1 cellular context compared by ENCODE assay signal in genomic region chr20:45340236-45340847, GRCh38.
TF ChIP-seq lines count a peak whose summit lies in the region.

No MANE protein-coding gene starts in this region.

TF ChIP-seq in HepG2, 621 proteins besides CTCF, POLR2A, EP300 and RAD21 (continued from another document and continues in another):
- no peak for TF ChIP-seq HINFP (CRISPR knock-in tag; IDR thresholded peaks at IDR 0.05; ENCODE audit: low read depth)
- no peak for TF ChIP-seq MYNN (CRISPR knock-in tag; IDR thresholded peaks at IDR 0.05; ENCODE audit: low read depth)
- no peak for TF ChIP-seq TEAD3 (CRISPR knock-in tag; optimal IDR thresholded peaks at IDR 0.05; ENCODE audit: borderline replicate concordance)
- TF ChIP-seq MIER3 (CRISPR knock-in tag; IDR thresholded peaks at IDR 0.05; ENCODE audit: borderline replicate concordance) = peak; percentile 82; the same call in 1 of the 2 replicates
- no peak for TF ChIP-seq MAZ (IDR thresholded peaks at IDR 0.05; ENCODE audit: borderline replicate concordance, low read depth, low read length)
- TF ChIP-seq MAZ (CRISPR knock-in tag; IDR thresholded peaks at IDR 0.05; ENCODE audit: low read depth) = no peak; the same call in 1 of the 2 replicates
- no peak for TF ChIP-seq ETS1 (CRISPR knock-in tag; IDR thresholded peaks at IDR 0.05)
- TF ChIP-seq, protein P1, sequence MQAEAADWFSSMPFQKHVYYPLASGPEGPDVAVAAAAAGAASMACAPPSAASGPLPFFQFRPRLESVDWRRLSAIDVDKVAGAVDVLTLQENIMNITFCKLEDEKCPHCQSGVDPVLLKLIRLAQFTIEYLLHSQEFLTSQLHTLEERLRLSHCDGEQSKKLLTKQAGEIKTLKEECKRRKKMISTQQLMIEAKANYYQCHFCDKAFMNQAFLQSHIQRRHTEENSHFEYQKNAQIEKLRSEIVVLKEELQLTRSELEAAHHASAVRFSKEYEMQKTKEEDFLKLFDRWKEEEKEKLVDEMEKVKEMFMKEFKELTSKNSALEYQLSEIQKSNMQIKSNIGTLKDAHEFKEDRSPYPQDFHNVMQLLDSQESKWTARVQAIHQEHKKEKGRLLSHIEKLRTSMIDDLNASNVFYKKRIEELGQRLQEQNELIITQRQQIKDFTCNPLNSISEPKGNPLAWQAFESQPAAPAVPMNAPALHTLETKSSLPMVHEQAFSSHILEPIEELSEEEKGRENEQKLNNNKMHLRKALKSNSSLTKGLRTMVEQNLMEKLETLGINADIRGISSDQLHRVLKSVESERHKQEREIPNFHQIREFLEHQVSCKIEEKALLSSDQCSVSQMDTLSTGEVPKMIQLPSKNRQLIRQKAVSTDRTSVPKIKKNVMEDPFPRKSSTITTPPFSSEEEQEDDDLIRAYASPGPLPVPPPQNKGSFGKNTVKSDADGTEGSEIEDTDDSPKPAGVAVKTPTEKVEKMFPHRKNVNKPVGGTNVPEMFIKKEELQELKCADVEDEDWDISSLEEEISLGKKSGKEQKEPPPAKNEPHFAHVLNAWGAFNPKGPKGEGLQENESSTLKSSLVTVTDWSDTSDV (CRISPR knock-in tag; IDR thresholded peaks at IDR 0.05) = no peak
- peak; percentile 66; the same call in 1 of the 2 replicates for TF ChIP-seq MEF2D (CRISPR knock-in tag; IDR thresholded peaks at IDR 0.05)
- TF ChIP-seq ZNF143 (CRISPR knock-in tag; IDR thresholded peaks at IDR 0.05) = 0 out of 2 replicates have a peak, but pooled peaks have one; percentile 15
- peak; percentile 39; the same call in 1 of the 2 replicates for TF ChIP-seq ZNF644 (CRISPR knock-in tag; IDR thresholded peaks at IDR 0.05; ENCODE audit: low read depth)
- no peak for TF ChIP-seq SRY (CRISPR knock-in tag; IDR thresholded peaks at IDR 0.05)
- no peak for TF ChIP-seq CEBPZ (IDR thresholded peaks at IDR 0.05; ENCODE audit: low read length)
- no peak for TF ChIP-seq NR0B2 (CRISPR knock-in tag; IDR thresholded peaks at IDR 0.05)
- TF ChIP-seq TARDBP (CRISPR knock-in tag; IDR thresholded peaks at IDR 0.05) = peak; percentile 73; the same call in 1 of the 2 replicates
- peak; percentile 77; the same call in 1 of the 2 replicates for TF ChIP-seq HBP1 (CRISPR knock-in tag; IDR thresholded peaks at IDR 0.05; ENCODE audit: low read depth)
- TF ChIP-seq FOXP1 (IDR thresholded peaks at IDR 0.05) = peak; percentile 69; the same call in 1 of the 2 replicates
- peak; percentile 95 for TF ChIP-seq FOXP1 (CRISPR knock-in tag; IDR thresholded peaks at IDR 0.05)
- TF ChIP-seq ZBTB42 (CRISPR knock-in tag; IDR thresholded peaks at IDR 0.05) = no peak
- TF ChIP-seq SNRNP70 (IDR thresholded peaks at IDR 0.05; ENCODE audit: low read depth, low read length) = no peak
- TF ChIP-seq ZNF639 (CRISPR knock-in tag; conservative IDR thresholded peaks at IDR 0.05) = no peak
- no peak for TF ChIP-seq TRIM22 (IDR thresholded peaks at IDR 0.05)
- TF ChIP-seq, protein P2, sequence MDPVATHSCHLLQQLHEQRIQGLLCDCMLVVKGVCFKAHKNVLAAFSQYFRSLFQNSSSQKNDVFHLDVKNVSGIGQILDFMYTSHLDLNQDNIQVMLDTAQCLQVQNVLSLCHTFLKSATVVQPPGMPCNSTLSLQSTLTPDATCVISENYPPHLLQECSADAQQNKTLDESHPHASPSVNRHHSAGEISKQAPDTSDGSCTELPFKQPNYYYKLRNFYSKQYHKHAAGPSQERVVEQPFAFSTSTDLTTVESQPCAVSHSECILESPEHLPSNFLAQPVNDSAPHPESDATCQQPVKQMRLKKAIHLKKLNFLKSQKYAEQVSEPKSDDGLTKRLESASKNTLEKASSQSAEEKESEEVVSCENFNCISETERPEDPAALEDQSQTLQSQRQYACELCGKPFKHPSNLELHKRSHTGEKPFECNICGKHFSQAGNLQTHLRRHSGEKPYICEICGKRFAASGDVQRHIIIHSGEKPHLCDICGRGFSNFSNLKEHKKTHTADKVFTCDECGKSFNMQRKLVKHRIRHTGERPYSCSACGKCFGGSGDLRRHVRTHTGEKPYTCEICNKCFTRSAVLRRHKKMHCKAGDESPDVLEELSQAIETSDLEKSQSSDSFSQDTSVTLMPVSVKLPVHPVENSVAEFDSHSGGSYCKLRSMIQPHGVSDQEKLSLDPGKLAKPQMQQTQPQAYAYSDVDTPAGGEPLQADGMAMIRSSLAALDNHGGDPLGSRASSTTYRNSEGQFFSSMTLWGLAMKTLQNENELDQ (CRISPR knock-in tag; IDR thresholded peaks at IDR 0.05; ENCODE audit: borderline replicate concordance) = no peak
- no peak for TF ChIP-seq ARNT (IDR thresholded peaks at IDR 0.05)
- TF ChIP-seq ZNF431 (CRISPR knock-in tag; IDR thresholded peaks at IDR 0.05; ENCODE audit: borderline replicate concordance, low read depth) = no peak
- no peak for TF ChIP-seq PTBP1 (IDR thresholded peaks at IDR 0.05; ENCODE audit: low read depth, low read length, poor library complexity, severe bottlenecking)
- TF ChIP-seq RFXAP (CRISPR knock-in tag; IDR thresholded peaks at IDR 0.05; ENCODE audit: borderline replicate concordance) = peak; percentile 28; the same call in 1 of the 2 replicates
- TF ChIP-seq ZNF318 (CRISPR knock-in tag; IDR thresholded peaks at IDR 0.05) = no peak
